In the genomic region with DNA sequence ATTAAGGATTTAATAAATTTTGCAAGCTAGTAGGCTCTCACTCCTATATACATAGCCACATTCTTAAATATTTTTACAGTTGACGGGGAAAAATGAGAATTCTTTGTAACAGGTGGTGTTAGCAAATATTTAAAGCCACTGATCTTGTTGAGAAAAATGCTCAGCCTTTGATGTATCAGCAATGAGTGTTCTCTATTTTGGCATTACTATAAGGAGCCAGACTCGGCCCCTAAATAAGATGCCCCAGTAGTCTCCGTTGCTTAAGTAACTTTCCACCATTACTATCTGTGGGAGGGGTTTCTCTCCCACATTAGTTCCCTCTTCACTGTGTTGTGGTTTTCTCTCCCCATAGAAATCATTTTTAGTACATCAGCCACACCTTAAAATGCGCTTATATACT, we compare ENCODE assay signal across 29 cellular contexts.
"Had no signal": no experiment of that assay in that cellular context is flagged by ENCODE, and none has a peak within 500 bp of the region (broad histone marks: within the 10 kb centered on the region; RNA-seq: fewer than 3 reads in every experiment).

No MANE protein-coding gene starts in this region.

- H3K36me3 ChIP-seq: ascending aorta, brain microvascular endothelial cell, lower lobe of right lung, neutrophil, pancreas, prostate gland, transverse colon had no signal

- H3K4me1 ChIP-seq: left lung, prostate gland had no signal

- H3K4me3 Mint-ChIP-seq: activated CD4-positive, alpha-beta T cell treated with anti-CD3 and anti-CD28 coated beads for 36 hours; activated naive CD4-positive, alpha-beta T cell treated with anti-CD3 and anti-CD28 coated beads for 36 hours; activated naive CD8-positive, alpha-beta T cell treated with anti-CD3 and anti-CD28 coated beads for 36 hours; activated T-cell treated with anti-CD3 and anti-CD28 coated beads, Interleukin-2, amount 50 U/mL, for 72 hours; dendritic cell treated with granulocyte-macrophage colony-stimulating factor and Interleukin-4, amounts not matched to agents 40 ng/mL and 50 ng/mL, for 4 days; endodermal cell; nephron progenitor cell had no signal

- H3K4me1 Mint-ChIP-seq: activated CD4-positive, alpha-beta T cell treated with anti-CD3 and anti-CD28 coated beads for 36 hours; endodermal cell had no signal

- H3K27me3 Mint-ChIP-seq: activated CD4-positive, alpha-beta T cell treated with anti-CD3 and anti-CD28 coated beads for 36 hours; activated naive CD8-positive, alpha-beta T cell treated with anti-CD3 and anti-CD28 coated beads for 36 hours; dendritic cell treated with granulocyte-macrophage colony-stimulating factor and Interleukin-4, amounts not matched to agents 40 ng/mL and 50 ng/mL, for 4 days had no signal

- H3K4me3 ChIP-seq: ascending aorta, left lung, lower lobe of right lung, pancreas, prostate gland, sigmoid colon, spleen, testis, transverse colon had no signal

- H3K27me3 ChIP-seq: ascending aorta, brain microvascular endothelial cell, left lung, neutrophil, pancreas, sigmoid colon, spleen, testis, transverse colon had no signal

- H3K9me3 ChIP-seq: ascending aorta, left lung, lower lobe of right lung, neutrophil, pancreas, prostate gland, sigmoid colon, spleen, testis, transverse colon had no signal

- ATAC-seq: activated CD4-positive, alpha-beta T cell treated with anti-CD3 and anti-CD28 coated beads for 36 hours; activated T-cell treated with anti-CD3 and anti-CD28 coated beads, Interleukin-2, amount 50 U/mL, for 72 hours; esophagus mucosa; left lung; lower lobe of right lung; pancreas had no signal

- H3K27ac ChIP-seq: brain microvascular endothelial cell, lower lobe of right lung, neutrophil, pancreas, prostate gland, spleen, testis had no signal

- DNase-seq: activated CD4-positive, alpha-beta T cell treated with anti-CD3 and anti-CD28 coated beads for 36 hours; activated CD4-positive, alpha-beta T cell treated with anti-CD3 and anti-CD28 coated beads, Interleukin-2, amount 50 U/mL, for 4 hours; activated CD4-positive, CD25-positive, alpha-beta regulatory T cell; activated effector memory CD4-positive, alpha-beta T cell treated with Interleukin-2 at 50 U/mL for 16 hours; activated naive CD4-positive, alpha-beta T cell treated with anti-CD3 and anti-CD28 coated beads for 36 hours; activated naive CD8-positive, alpha-beta T cell treated with anti-CD3 and anti-CD28 coated beads for 36 hours; activated T-cell treated with anti-CD3 and anti-CD28 coated beads for 4 hours; activated T-cell treated with anti-CD3 and anti-CD28 coated beads, Interleukin-2, amount 50 U/mL, for 72 hours; brain microvascular endothelial cell; central memory CD4-positive, alpha-beta T cell; endodermal cell; foreskin melanocyte; glutamatergic neuron; left lung; lower lobe of right lung; mesenchymal stem cell; nephron progenitor cell; pancreas; retina; sigmoid colon; spleen; stimulated activated naive CD4-positive, alpha-beta T cell treated with Interleukin-2 at 50 U/mL for 16 hours; testis; transverse colon had no signal

- H3K27ac Mint-ChIP-seq: activated CD4-positive, alpha-beta T cell treated with anti-CD3 and anti-CD28 coated beads for 36 hours; activated naive CD4-positive, alpha-beta T cell treated with anti-CD3 and anti-CD28 coated beads for 36 hours; activated naive CD8-positive, alpha-beta T cell treated with anti-CD3 and anti-CD28 coated beads for 36 hours; activated T-cell treated with anti-CD3 and anti-CD28 coated beads, Interleukin-2, amount 50 U/mL, for 72 hours; dendritic cell treated with granulocyte-macrophage colony-stimulating factor and Interleukin-4, amounts not matched to agents 40 ng/mL and 50 ng/mL, for 4 days; nephron progenitor cell had no signal
